In genomic region chr9:100295240-100295639, GRCh38 we compare ENCODE assay signal across 18 cellular contexts.
"Had no signal": no experiment of that assay in that cellular context is flagged by ENCODE, and none has a peak within 500 bp of the region (broad histone marks: within the 10 kb centered on the region; RNA-seq: fewer than 3 reads in every experiment).

No MANE protein-coding gene starts in this region.

- DNase-seq: activated CD4-positive, CD25-positive, alpha-beta regulatory T cell treated with anti-CD3 and anti-CD28 coated beads, Interleukin-2, amount 50 U/mL, for 72 hours; activated CD8-positive, alpha-beta memory T cell treated with anti-CD3 and anti-CD28 coated beads for 24 hours; activated CD8-positive, alpha-beta memory T cell treated with anti-CD3 and anti-CD28 coated beads, Interleukin-2, amount 50 U/mL, for 48 hours; activated gamma-delta T cell treated with Interleukin-2 at 50 U/mL for 16 hours; aorta; gastrocnemius medialis; heart left ventricle; kidney; left ventricle myocardium inferior; stimulated activated naive CD4-positive, alpha-beta T cell treated with Interleukin-2 at 50 U/mL for 16 hours; SW 1271; T1000; tibial artery; uterus had no signal

- H3K4me3 ChIP-seq: coronary artery, gastrocnemius medialis, heart left ventricle, left ventricle myocardium inferior, tibial artery, uterus had no signal

- H3K4me1 ChIP-seq: gastrocnemius medialis, heart left ventricle, left ventricle myocardium inferior, parathyroid adenoma, tibial artery, uterus had no signal

- H3K79me2 ChIP-seq: parathyroid adenoma had no signal

- H3K36me3 ChIP-seq: uterus had no signal

- H3K9me3 ChIP-seq: gastrocnemius medialis, heart left ventricle, left ventricle myocardium inferior, neutrophil, tibial artery, uterus had no signal

- H3K4me3 Mint-ChIP-seq: natural killer cell treated with Interleukin-12 subunit alpha and Interleukin-12 subunit beta and Interleukin-15 and Interleukin-18, amount 100 ng/mL, for 72 hours had no signal

- H3K9ac ChIP-seq: parathyroid adenoma had no signal

- H3K27me3 ChIP-seq: gastrocnemius medialis, heart left ventricle, neutrophil, tibial artery, uterus had no signal

- H2AFZ ChIP-seq: parathyroid adenoma had no signal

- ATAC-seq: gastrocnemius medialis; heart left ventricle; natural killer cell treated with Interleukin-12 subunit alpha and Interleukin-12 subunit beta and Interleukin-15 and Interleukin-18, amount 100 ng/mL, for 72 hours had no signal

- H3K27me3 Mint-ChIP-seq: natural killer cell treated with Interleukin-12 subunit alpha and Interleukin-12 subunit beta and Interleukin-15 and Interleukin-18, amount 100 ng/mL, for 72 hours had no signal

- H3K27ac ChIP-seq: coronary artery, gastrocnemius medialis, heart left ventricle, left ventricle myocardium inferior, neutrophil, parathyroid adenoma, tibial artery, uterus had no signal

- H3K9me3 Mint-ChIP-seq: natural killer cell treated with Interleukin-12 subunit alpha and Interleukin-12 subunit beta and Interleukin-15 and Interleukin-18, amount 100 ng/mL, for 72 hours had no signal
